In the genomic region with DNA sequence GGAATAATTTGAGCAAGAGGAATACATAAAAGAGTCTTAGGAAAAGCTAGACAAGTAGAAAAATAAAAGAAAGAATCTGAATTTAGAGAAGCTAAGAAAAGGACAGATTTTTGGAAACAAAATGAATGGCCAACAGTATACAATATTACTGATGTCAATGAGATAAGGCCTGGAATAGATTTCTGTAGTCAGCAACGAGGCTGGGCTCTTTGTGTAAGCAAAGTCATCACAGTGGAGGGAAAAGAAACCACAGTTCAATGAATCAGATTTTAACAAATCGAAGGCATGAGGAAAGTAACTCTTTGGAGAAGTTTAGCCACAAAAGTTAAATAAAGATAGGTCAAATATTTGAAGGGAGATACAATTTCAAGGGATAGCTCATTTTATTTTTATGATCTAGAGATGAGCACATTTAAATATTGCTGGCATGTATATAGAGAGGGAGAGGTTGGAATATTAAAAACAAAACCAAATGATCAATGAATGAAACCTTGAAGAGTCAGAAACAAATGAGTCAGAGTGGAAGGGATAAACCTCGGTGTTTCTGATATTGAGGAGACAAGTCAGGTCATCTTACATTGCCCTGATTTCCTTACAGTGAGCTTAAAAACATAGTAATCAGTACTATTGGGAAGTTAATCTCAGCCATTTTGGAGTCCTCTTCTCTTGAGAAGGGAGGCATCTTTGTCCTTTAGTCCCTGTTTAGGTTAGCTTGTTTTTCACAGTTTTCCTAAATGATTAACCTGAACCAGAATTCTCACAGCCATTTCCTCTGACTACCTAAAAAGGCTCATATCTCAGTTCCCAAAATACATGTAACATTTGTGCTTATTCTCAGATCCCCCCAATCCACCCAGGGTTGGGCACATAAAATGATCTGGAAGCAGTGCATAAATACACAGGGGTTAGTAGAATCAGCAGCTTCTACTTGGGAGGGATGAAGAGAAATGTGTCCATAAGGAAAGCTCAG, we compare ENCODE assay signal across 19 cellular contexts.
DNase-seq lines count a peak whose midpoint lies in the region; ATAC-seq and FAIRE-seq lines count a peak whose summit lies in the region.
"Had no signal": no experiment of that assay in that cellular context is flagged by ENCODE, and none has a peak within 500 bp of the region (broad histone marks: within the 10 kb centered on the region; RNA-seq: fewer than 3 reads in every experiment).

No MANE protein-coding gene starts in this region.

- H3K4me1 ChIP-seq in small intestine (ENCODE audit: control insufficient read depth in 2 of 2, insufficient read depth in 1 of 2, low read depth in 1 of 2, low read length in 1 of 2) = no peaks in the 10 kb centered on the region

- no peaks in the 10 kb centered on the region for H3K27me3 ChIP-seq in small intestine (ENCODE audit: control insufficient read depth in 2 of 2, insufficient read depth in 2 of 2, low read length in 2 of 2)
- H3K27me3 ChIP-seq: hepatocyte, MG63 had no signal

- no peaks in the 10 kb centered on the region for H3K36me3 ChIP-seq in small intestine (ENCODE audit: control insufficient read depth in 2 of 2, insufficient read depth in 2 of 2, low read length in 2 of 2)
- H3K36me3 ChIP-seq: MG63, thoracic aorta had no signal

- peak; percentile 3 for DNase-seq in ELR (ENCODE audit: low read depth)
- no peak for DNase-seq in small intestine
- no peak for DNase-seq in iPS-NIHi7 (ENCODE audit: extremely low spot score)
- DNase-seq in stimulated activated CD4-positive, alpha-beta T cell treated with anti-CD3 and anti-CD28 coated beads, Interleukin-12 subunit alpha, Interleukin-12 subunit beta, amount 100 ng/mL, for 4 hours = no peak
- DNase-seq in dermis blood vessel endothelial cell = no peak
- DNase-seq: activated B cell treated with CpG ODN at 0.5 μM for 24 hours; CD8-positive, alpha-beta memory T cell; EL; kidney; MG63; NCI-H1694 treated with DMSO at 0.1 percent for 48 hours; NCI-H446; SHP77 had no signal

- WGBS in small intestine, 3 donors = 55 to 66% (median 66%) methylated on average over 3 of the region's 3 CpGs

- FAIRE-seq in small intestine (lab: Jason Lieb, UNC) = no peak
- FAIRE-seq: HepG2, kidney had no signal

- ATAC-seq in GM18873 (IDR thresholded peaks at IDR 0.05; ENCODE audit: low FRiP score, unreplicated experiment) (peak; percentile 81), GM21619 (IDR thresholded peaks at IDR 0.05; ENCODE audit: unreplicated experiment) (peak; percentile 70), HG03354 (IDR thresholded peaks at IDR 0.05; ENCODE audit: poor library complexity, severe bottlenecking, unreplicated experiment) (peak; percentile 74)
- ATAC-seq: HepG2 had no signal

- H3K27ac ChIP-seq in small intestine (ENCODE audit: low read depth in 1 of 2, low read length in 1 of 2) = no peak overlapping the region
- H3K27ac ChIP-seq: hepatocyte, thoracic aorta had no signal

- no peaks in the 10 kb centered on the region for H3K9me3 ChIP-seq in small intestine (ENCODE audit: control insufficient read depth, low read depth)
- H3K9me3 ChIP-seq: MG63, thoracic aorta had no signal

- no peak overlapping the region for H3K4me3 ChIP-seq in small intestine (ENCODE audit: low read depth in 1 of 2, low read length in 2 of 2)
- H3K4me3 ChIP-seq: hepatocyte, MG63, thoracic aorta had no signal
